Comparison of ENCODE assay signal across 8 cellular contexts in genomic region chr3:33179132-33179531, GRCh38.
"Had no signal": no experiment of that assay in that cellular context is flagged by ENCODE, and none has a peak within 500 bp of the region (broad histone marks: within the 10 kb centered on the region; RNA-seq: fewer than 3 reads in every experiment).

No MANE protein-coding gene starts in this region.

- DNase-seq: GDM1, GF-D8 had no signal

- H3K4me3 ChIP-seq: GM12878 had no signal

- ATAC-seq: GM12878 had no signal

- FAIRE-seq: G401.6, GM12878, GM12891, GM12892, GM18507, GM19239 had no signal
